ENCODE assay signal across 1 cellular context in genomic region chr5:72284674-72285424, GRCh38.
TF ChIP-seq lines count a peak whose summit lies in the region.

No MANE protein-coding gene starts in this region.

TF ChIP-seq in IMR-90, 13 proteins besides CTCF, POLR2A, EP300 and RAD21 (continued from another document):
- TF ChIP-seq RCOR1 (IDR thresholded peaks at IDR 0.05; ENCODE audit: insufficient replicate concordance, low read length) (no peak), NFE2L2 (IDR thresholded peaks at IDR 0.05; ENCODE audit: low read depth, low read length) (no peak), MAZ (IDR thresholded peaks at IDR 0.05; ENCODE audit: borderline replicate concordance, low read depth, low read length) (no peak), RFX5 (IDR thresholded peaks at IDR 0.05; ENCODE audit: low read depth, low read length) (no peak), MAFK (IDR thresholded peaks at IDR 0.05; ENCODE audit: low read depth, low read length) (no peak)
